Comparison of ENCODE assay signal across 8 cellular contexts in genomic region chr5:21469523-21470101, GRCh38.
DNase-seq lines count a peak whose midpoint lies in the region; ATAC-seq and TF ChIP-seq lines count a peak whose summit lies in the region.
"Not testable (repeated sequence)": the region's sequence is repeated elsewhere in the genome, so short reads cannot be mapped to it uniquely, and the experiment has no call there.

No MANE protein-coding gene starts in this region.

- H3K9me3 ChIP-seq in psoas muscle, result not testable (repeated sequence)

- peaks cover 0 to 10% of the 10 kb centered on the region in 2 donors for H3K36me3 ChIP-seq in psoas muscle (ENCODE audit: insufficient read depth in 1 of 2, low read depth in 1 of 2)

- in situ Hi-C loops in astrocyte of the cerebellum (cut with HindIII; ENCODE audit: low sequenced_read_pairs), result not testable (repeated sequence)

- 60 to 66% (median 64%) methylated on average over 6 of the region's 6 CpGs for WGBS in psoas muscle, 3 donors

- not testable (repeated sequence) for H3K4me3 ChIP-seq in astrocyte of the cerebellum (ENCODE audit: low read depth, low read length); fibroblast of pulmonary artery (replicated peaks; ENCODE audit: low read depth, low read length); psoas muscle

- H3K27ac ChIP-seq in psoas muscle, result not testable (repeated sequence)

- not testable (repeated sequence) for DNase-seq in AG09319 (ENCODE audit: extremely low read depth, low read depth); astrocyte of the cerebellum (ENCODE audit: low read depth); psoas muscle
- DNase-seq in NCI-H1105 (lab: John Stamatoyannopoulos, UW) (peak; percentile 11), SHP77 (lab: John Stamatoyannopoulos, UW) (peak; percentile 35 to 43), fibroblast of pulmonary artery (ENCODE audit: low read depth) (peak; percentile 63), kidney glomerular epithelial cell (lab: John Stamatoyannopoulos, UW) (peak; percentile 23)

- intact Hi-C loops in psoas muscle (cut with DNase I), result not testable (repeated sequence)

- TF ChIP-seq CTCF in AG09319 (IDR thresholded peaks at IDR 0.05; ENCODE audit: low read depth, low read length), result peak; percentile 27
- TF ChIP-seq CTCF in GM12874 (IDR thresholded peaks at IDR 0.05; ENCODE audit: insufficient read depth, low read depth, low read length), result peak; percentile 19; the same call in 1 of the 2 replicates
- peak; percentile 54 for TF ChIP-seq CTCF in astrocyte of the cerebellum (IDR thresholded peaks at IDR 0.05; ENCODE audit: low read depth, low read length, missing control alignments)
- TF ChIP-seq CTCF in fibroblast of pulmonary artery (IDR thresholded peaks at IDR 0.05; ENCODE audit: low read length, missing control alignments), result peak; percentile 68
- TF ChIP-seq CTCF in psoas muscle (IDR thresholded peaks at IDR 0.05), result peak; percentile 32

- not testable (repeated sequence) for H3K27me3 ChIP-seq in psoas muscle (ENCODE audit: insufficient read depth in 3 of 3, low read length in 2 of 3)

- ATAC-seq in psoas muscle, result peak; percentile 41 to 75 (median 71)

- H3K4me1 ChIP-seq in psoas muscle, result not testable (repeated sequence)
